Comparison of ENCODE assay signal across 28 cellular contexts in genomic region chr15:67947254-67948039, GRCh38.
DNase-seq lines count a peak whose midpoint lies in the region; ATAC-seq, FAIRE-seq and TF ChIP-seq lines count a peak whose summit lies in the region.
"Had no signal": no experiment of that assay in that cellular context is flagged by ENCODE, and none has a peak within 500 bp of the region (broad histone marks: within the 10 kb centered on the region; RNA-seq: fewer than 3 reads in every experiment).

No MANE protein-coding gene starts in this region.

- FAIRE-seq in A549 (lab: Jason Lieb, UNC) (no peak), GM12878 (lab: Jason Lieb, UNC) (no peak)
- FAIRE-seq: TTC549 had no signal

- H3K9ac ChIP-seq in GM12878 (ENCODE audit: control insufficient read depth, insufficient read depth, low read length), result peak overlapping the region; percentile 73; the same call in 1 of the 2 replicates
- no peak overlapping the region for H3K9ac ChIP-seq in neural progenitor cell

- H3K36me3 ChIP-seq in GM23338 (ENCODE audit: insufficient read depth) (no peaks in the 10 kb centered on the region; the same call in 1 of the 2 replicates), GM12878 (ENCODE audit: control insufficient read depth in 2 of 2, insufficient read depth in 2 of 2, low read length in 1 of 2) (no peaks in the 10 kb centered on the region), neural progenitor cell (no peaks in the 10 kb centered on the region)
- H3K36me3 ChIP-seq: Peyer's patch, SJCRH30 had no signal

- H2AFZ ChIP-seq in GM23338 (peak overlapping the region; percentile 23; the same call in 1 of the 2 replicates), GM12878 (ENCODE audit: control insufficient read depth, low read depth, low read length) (peak overlapping the region; percentile 94; the same call in 1 of the 2 replicates), neural progenitor cell (replicated peaks) (no peak overlapping the region)

- DNase-seq in A549 (ENCODE audit: low read depth in 1 of 2, low spot score in 1 of 2), result no peak
- DNase-seq in GM23338 (ENCODE audit: low spot score), result no peak
- no peak for DNase-seq in GM12878 (ENCODE audit: low read depth, low spot score)
- DNase-seq in neural progenitor cell (ENCODE audit: low spot score), result no peak
- DNase-seq in stimulated activated CD4-positive, alpha-beta T cell treated with anti-CD3 and anti-CD28 coated beads, Interleukin-2, amount 100 ng/mL, for 48 hours, result no peak
- no peak for DNase-seq in dedifferentiated amniotic fluid mesenchymal stem cell (ENCODE audit: extremely low spot score)
- DNase-seq in activated CD8-positive, alpha-beta memory T cell treated with anti-CD3 and anti-CD28 coated beads for 24 hours, result no peak
- DNase-seq: activated CD4-positive, alpha-beta T cell treated with anti-CD3 and anti-CD28 coated beads, Interleukin-2, amount 50 U/mL, for 4 hours; activated CD8-positive, alpha-beta memory T cell treated with anti-CD3 and anti-CD28 coated beads, Interleukin-2, amount 50 U/mL, for 4 hours; activated naive CD4-positive, alpha-beta T cell treated with anti-CD3 and anti-CD28 coated beads, Interleukin-2, amount 50 U/mL, for 16 hours; amygdala; CD8-positive, alpha-beta memory T cell; DMS153; effector CD8-positive, alpha-beta T cell; glutamatergic neuron; kidney glomerular epithelial cell; NCI-H1694; NCI-H526; NK-92 treated with Interleukin-12 subunit alpha and Interleukin-12 subunit beta, amount 100 ng/mL, for 24 hours; Peyer's patch; SJCRH30; stimulated activated CD4-positive, alpha-beta T cell treated with anti-CD3 and anti-CD28 coated beads, Interleukin-15, amount 100 ng/mL, for 24 hours; stimulated activated naive CD4-positive, alpha-beta T cell treated with Interleukin-2 at 50 U/mL for 16 hours; testis had no signal

- BruUV-seq in GM12878 (replicated peaks; lab: Mats Ljungman, UMichigan), result no TSS peak

- RAD21 ChIA-PET in GM12878 (lab: Charles Lee; ENCODE audit: unreplicated experiment), result interaction anchor here (0.9 to 1.5 kb wide), 3 partner anchors 10 to 109 kb away, joined by 3 to 8 read pairs (median 4); no protein-coding TSS in a partner anchor

- no peak overlapping the region for H3K4me3 Mint-ChIP-seq in GM23338
- H3K4me3 Mint-ChIP-seq in neural progenitor cell, result peak overlapping the region; percentile 69
- H3K4me3 Mint-ChIP-seq: activated T-helper 1 cell treated with anti-CD3 and anti-CD28 coated beads, Interleukin-12 subunit alpha, Interleukin-12 subunit beta, Interleukin-2, Interleukin-4 antibody, amounts not matched to agents 30 ng/mL and 10 ng/mL and 1 ng/mL, durations not matched to agents 14 hours and 24 hours and 36 hours had no signal

- H3K27ac ChIP-seq in A549 (peak overlapping the region; percentile 43 to 67; a peak in 4 of 6 replicates), GM23338 (ENCODE audit: low read depth) (no peak overlapping the region), GM12878 (ENCODE audit: control insufficient read depth, insufficient read depth) (peak overlapping the region; percentile 84), neural progenitor cell (no peak overlapping the region)
- H3K27ac ChIP-seq: Peyer's patch, SJCRH30 had no signal

- no peaks in the 10 kb centered on the region for H3K79me2 ChIP-seq in GM23338 (replicated peaks; ENCODE audit: insufficient read depth)
- H3K79me2 ChIP-seq in GM12878 (ENCODE audit: control insufficient read depth, insufficient read depth, low read length), result no peaks in the 10 kb centered on the region
- H3K79me2 ChIP-seq in neural progenitor cell (ENCODE audit: low read depth), result no peaks in the 10 kb centered on the region

- in situ Hi-C loops in GM12878 (cut with MboI), result no loop called here

- peaks cover 4% of the 10 kb centered on the region for H3K27me3 Mint-ChIP-seq in GM23338 (ENCODE audit: insufficient read depth, low read depth, poor library complexity)
- H3K27me3 Mint-ChIP-seq in neural progenitor cell (ENCODE audit: insufficient read depth, low read depth), result peaks cover 5% of the 10 kb centered on the region

- SMC1A ChIA-PET in GM12878 (lab: Charles Lee; ENCODE audit: uncharacterized antibody, unreplicated experiment), result interaction anchor here (0.7 to 3.7 kb wide), 12 partner anchors 7 to 167 kb away, joined by 3 to 32 read pairs (median 4); partner anchors contain the start of gene PIAS1

- TF ChIP-seq POLR2A in A549 (IDR thresholded peaks at IDR 0.05; ENCODE audit: low read length), result no peak
- no peak for TF ChIP-seq POLR2A in GM12878 (IDR thresholded peaks at IDR 0.05; ENCODE audit: low read depth, low read length)

- POLR2A ChIA-PET in A549 (lab: Yijun Ruan, JAX) (interaction anchor here (2.1 kb wide), 1 partner anchor 32 kb away, joined by 12 read pairs; no protein-coding TSS in a partner anchor), GM12878 (lab: Charles Lee) (interaction anchor here (0.5 to 2.6 kb wide), 5 partner anchors 7 to 78 kb away, joined by 3 to 6 read pairs (median 3); no protein-coding TSS in a partner anchor)

- H3K27ac Mint-ChIP-seq in GM23338 (no peak overlapping the region), neural progenitor cell (peak overlapping the region; percentile 70)
- H3K27ac Mint-ChIP-seq: activated T-helper 1 cell treated with anti-CD3 and anti-CD28 coated beads, Interleukin-12 subunit alpha, Interleukin-12 subunit beta, Interleukin-2, Interleukin-4 antibody, amounts not matched to agents 30 ng/mL and 10 ng/mL and 1 ng/mL, durations not matched to agents 14 hours and 24 hours and 36 hours had no signal

- WGBS in A549 (ENCODE audit: missing lambda C conversion rate), result 70% methylated on average over 8 of the region's 8 CpGs
- 98% methylated on average over 8 of the region's 8 CpGs for WGBS in GM12878 (ENCODE audit: insufficient coverage, insufficient replicate concordance, low lambda C conversion rate, missing lambda C conversion rate)

- H3K27me3 ChIP-seq in GM23338 (ENCODE audit: insufficient read depth), result no peaks in the 10 kb centered on the region
- no peaks in the 10 kb centered on the region for H3K27me3 ChIP-seq in GM12878 (replicated peaks in 1 of 2; ENCODE audit: control insufficient read depth in 2 of 2, insufficient read depth in 2 of 2, low read length in 1 of 2)
- H3K27me3 ChIP-seq in neural progenitor cell, result no peaks in the 10 kb centered on the region
- H3K27me3 ChIP-seq: Peyer's patch, SJCRH30, testis had no signal

- ATAC-seq in A549 (no peak), GM23338 (no peak), GM12878 (no peak), SK-N-SH treated with all-trans-retinoic acid at 6 μM for 48 hours (no peak)

- no peak for TF ChIP-seq CTCF in A549 (IDR thresholded peaks at IDR 0.05)
- TF ChIP-seq CTCF in GM23338 (conservative IDR thresholded peaks at IDR 0.05; ENCODE audit: low read depth in 2 of 2), result no peak
- no peak for TF ChIP-seq CTCF in GM12878 (IDR thresholded peaks at IDR 0.05 in 2 of 3, conservative IDR thresholded peaks at IDR 0.05 in 1 of 3; ENCODE audit: control insufficient read depth in 2 of 3, extremely low read depth in 1 of 3, insufficient read depth in 1 of 3, low read depth in 3 of 3, low read length in 3 of 3)
- TF ChIP-seq CTCF in neural progenitor cell (IDR thresholded peaks at IDR 0.05), result no peak

- intact Hi-C loops in GM12878 (cut with micrococcal nuclease; ENCODE audit: unreplicated experiment), result loop anchor here (5.0 kb wide), 1 partner anchor 85 kb away; no protein-coding TSS in a partner anchor

- peaks cover 19% of the 10 kb centered on the region for H3K4me1 Mint-ChIP-seq in GM23338
- H3K4me1 Mint-ChIP-seq in neural progenitor cell, result peaks cover 50% of the 10 kb centered on the region

- peak overlapping the region; percentile 61 for H3K4me2 ChIP-seq in A549
- no peak overlapping the region for H3K4me2 ChIP-seq in GM23338
- H3K4me2 ChIP-seq in GM12878 (ENCODE audit: control insufficient read depth, insufficient read depth), result peak overlapping the region; percentile 91
- no peak overlapping the region for H3K4me2 ChIP-seq in neural progenitor cell

- peaks cover 27% of the 10 kb centered on the region for H3K4me1 ChIP-seq in A549
- H3K4me1 ChIP-seq in GM23338 (ENCODE audit: insufficient read depth), result peaks cover 10% of the 10 kb centered on the region
- H3K4me1 ChIP-seq in GM12878 (ENCODE audit: control insufficient read depth, insufficient read depth, low read length), result peaks cover 16% of the 10 kb centered on the region
- H3K4me1 ChIP-seq in neural progenitor cell, result peaks cover 31% of the 10 kb centered on the region
- H3K4me1 ChIP-seq: Peyer's patch had no signal

- H3K9me3 Mint-ChIP-seq in GM23338 (peaks cover 4% of the 10 kb centered on the region; the same call in 1 of the 3 replicates), neural progenitor cell (peaks cover 3% of the 10 kb centered on the region)
- H3K9me3 Mint-ChIP-seq: activated T-helper 1 cell treated with anti-CD3 and anti-CD28 coated beads, Interleukin-12 subunit alpha, Interleukin-12 subunit beta, Interleukin-2, Interleukin-4 antibody, amounts not matched to agents 30 ng/mL and 10 ng/mL and 1 ng/mL, durations not matched to agents 14 hours and 24 hours and 36 hours had no signal

- TF ChIP-seq RAD21 in A549 (conservative IDR thresholded peaks at IDR 0.05 in 1 of 2, IDR thresholded peaks at IDR 0.05 in 1 of 2) (no peak), GM12878 (IDR thresholded peaks at IDR 0.05; ENCODE audit: insufficient read depth, low read depth, low read length) (no peak)

- no peaks in the 10 kb centered on the region for H3K9me2 ChIP-seq in GM23338 (ENCODE audit: insufficient read depth)

- no peak overlapping the region for H3K4me3 ChIP-seq in A549
- H3K4me3 ChIP-seq in GM23338, result no peak overlapping the region
- peak overlapping the region; percentile 22; the same call in 1 of the 2 replicates for H3K4me3 ChIP-seq in GM12878
- H3K4me3 ChIP-seq in neural progenitor cell, result no peak overlapping the region
- H3K4me3 ChIP-seq: lung, Peyer's patch, SJCRH30, testis had no signal

- CTCF ChIA-PET in A549 (lab: Yijun Ruan, JAX) (interaction anchor here (1.2 to 3.6 kb wide), 7 partner anchors 7 to 84 kb away, joined by 3 to 11 read pairs (median 5); no protein-coding TSS in a partner anchor), GM12878 (lab: Yijun Ruan, JAX) (interaction anchor here (0.6 to 3.9 kb wide), 5 partner anchors 9 to 86 kb away, joined by 3 to 16 read pairs (median 4); no protein-coding TSS in a partner anchor)

- no peak for TF ChIP-seq EP300 in A549 (IDR thresholded peaks at IDR 0.05)
- no peak for TF ChIP-seq EP300 in GM12878 (IDR thresholded peaks at IDR 0.05; ENCODE audit: borderline replicate concordance in 1 of 2, control insufficient read depth in 1 of 2, low read depth in 2 of 2, low read length in 2 of 2)

- H3K36me3 Mint-ChIP-seq in GM23338 (ENCODE audit: low read depth) (no peaks in the 10 kb centered on the region), neural progenitor cell (peaks cover 14% of the 10 kb centered on the region)

- H4K20me1 ChIP-seq in GM23338 (replicated peaks; ENCODE audit: insufficient read depth), result no peaks in the 10 kb centered on the region
- H4K20me1 ChIP-seq in GM12878 (ENCODE audit: control insufficient read depth, insufficient read depth), result no peaks in the 10 kb centered on the region
- H4K20me1 ChIP-seq in neural progenitor cell (ENCODE audit: low read depth), result no peaks in the 10 kb centered on the region

- H3K9me3 ChIP-seq in A549 (no peaks in the 10 kb centered on the region), GM12878 (replicated peaks; ENCODE audit: control insufficient read depth, insufficient read depth, low read length) (peaks cover 3% of the 10 kb centered on the region; the same call in 1 of the 3 replicates), neural progenitor cell (ENCODE audit: low read depth) (no peaks in the 10 kb centered on the region)
- H3K9me3 ChIP-seq: Peyer's patch, testis had no signal

- H3F3A ChIP-seq in GM23338 (replicated peaks; ENCODE audit: low read depth) (no peaks in the 10 kb centered on the region), neural progenitor cell (ENCODE audit: low read depth) (peaks cover 13% of the 10 kb centered on the region)

Comparison
In these comparisons a context has a peak if more than half of its experiments do, and no peak if none do; other contexts are left out.
1. H3K27ac ChIP-seq: peak in A549 (2 of 2) and GM12878 (single experiment); none in GM23338 (single experiment) and neural progenitor cell (single experiment).
2. H3K4me2 ChIP-seq: peak in A549 (single experiment) and GM12878 (single experiment); none in GM23338 (single experiment) and neural progenitor cell (single experiment).